Comparison of ENCODE assay signal across 8 cellular contexts in the genomic region with DNA sequence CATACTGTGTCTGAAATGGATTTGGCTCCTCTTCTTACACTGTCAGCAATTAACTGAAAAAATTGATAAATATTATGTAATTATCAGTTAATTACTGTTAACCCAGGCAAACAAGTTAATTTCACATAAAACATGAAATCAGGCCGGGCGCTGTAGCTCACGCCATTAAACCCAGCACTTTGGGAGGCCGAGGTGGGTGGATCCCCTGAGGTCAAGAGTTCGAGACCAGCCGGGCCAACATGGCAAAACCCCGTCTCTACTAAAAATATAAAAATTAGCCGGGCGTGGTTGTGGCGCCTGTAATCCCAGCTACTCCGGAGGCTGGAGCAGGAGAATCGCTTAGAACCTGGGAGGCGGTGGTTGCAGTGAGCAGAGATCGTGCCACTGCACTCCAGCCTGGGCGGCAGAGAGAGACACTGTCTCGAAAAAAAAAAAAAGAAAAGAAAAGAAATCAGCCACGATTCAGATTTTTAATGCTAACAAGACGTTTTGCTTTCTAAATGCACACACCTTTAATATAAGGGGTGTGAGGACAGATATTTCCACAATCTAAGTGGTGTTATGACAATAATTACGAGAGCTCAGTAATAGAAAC. TPM values are rescaled to one million over a fixed set of nuclear protein-coding genes. Genes with fewer than 3 reads are reported as not detected.
DNase-seq lines count a peak whose midpoint lies in the region; ATAC-seq and TF ChIP-seq lines count a peak whose summit lies in the region.

No MANE protein-coding gene starts in this region.

- no peaks in the 10 kb centered on the region for H3K27me3 Mint-ChIP-seq in IgD-negative memory B cell

- no peaks in the 10 kb centered on the region for H3K9me3 Mint-ChIP-seq in IgD-negative memory B cell

- peak overlapping the region; percentile 92 to 99 (median 98) for H3K4me3 Mint-ChIP-seq in IgD-negative memory B cell

- CTCF ChIA-PET in AG04449 (lab: Yijun Ruan, JAX): interaction anchor here (1.0 to 3.7 kb wide), 13 partner anchors 8 to 161 kb away, joined by 3 to 23 read pairs (median 6); partner anchors contain the start of genes THAP2 and ZFC3H1

- POLR2A ChIA-PET in AG04449 (lab: Yijun Ruan, JAX): interaction anchor here (3.9 kb wide), 1 partner anchor 22 kb away, joined by 33 read pairs; the partner anchor contains the start of genes THAP2 and ZFC3H1

- peak overlapping the region; percentile 88 to 95 (median 92) for H3K27ac Mint-ChIP-seq in IgD-negative memory B cell

- H3K4me3 ChIP-seq in AG04449 (ENCODE audit: low read depth, low read length) (peak overlapping the region; percentile 90), mononuclear cell (ENCODE audit: low read length) (peak overlapping the region; percentile 74)

- ATAC-seq in GM21737 (IDR thresholded peaks at IDR 0.05; ENCODE audit: unreplicated experiment): no peak
- ATAC-seq in GM18517 (IDR thresholded peaks at IDR 0.05; ENCODE audit: unreplicated experiment): no peak

- no peak for TF ChIP-seq CTCF in AG04449 (IDR thresholded peaks at IDR 0.05; ENCODE audit: insufficient read depth, low read length, missing control alignments)

- H3K27ac ChIP-seq in caudate nucleus (ENCODE audit: low read depth, low read length): peak overlapping the region; percentile 96

- H3K4me1 ChIP-seq in mononuclear cell (ENCODE audit: insufficient read depth, low read length): peaks cover 38% of the 10 kb centered on the region

- DNase-seq in AG04449 (ENCODE audit: low read depth, low spot score): no peak
- peak in 8 of 61 donors; percentile 3 to 19 (median 6) for DNase-seq in caudate nucleus (lab: John Stamatoyannopoulos, UW)
- DNase-seq in GM03348 (ENCODE audit: low spot score): no peak
- no peak for DNase-seq in stimulated activated CD4-positive, alpha-beta T cell treated with anti-CD3 and anti-CD28 coated beads, Interleukin-2, amount 100 ng/mL, for 48 hours

- no peaks in the 10 kb centered on the region for H3K36me3 Mint-ChIP-seq in IgD-negative memory B cell

- H3K27me3 ChIP-seq in mononuclear cell (ENCODE audit: insufficient read depth, low read length): no peaks in the 10 kb centered on the region

- peaks cover 12 to 27% (median 19%) of the 10 kb centered on the region in 3 donors for H3K4me1 Mint-ChIP-seq in IgD-negative memory B cell

- no peaks in the 10 kb centered on the region for H3K9me3 ChIP-seq in mononuclear cell (ENCODE audit: low read depth, low read length)

RNA-seq across cellular contexts. Expression of gene TMEM19, which starts 0.5 kb away (rescaled TPM):
- polyA plus RNA-seq in IgD-negative memory B cell: 98.7 TPM
- 15.4 TPM for total RNA-seq in mononuclear cell

RNA-seq across cellular contexts. Expression of gene THAP2, which starts 21.3 kb away (rescaled TPM):
- polyA plus RNA-seq in IgD-negative memory B cell: 11.1 TPM
- 13.0 TPM for total RNA-seq in mononuclear cell

RNA-seq across cellular contexts. Expression of gene ZFC3H1, which starts 21.8 kb away (rescaled TPM):
- polyA plus RNA-seq in IgD-negative memory B cell: 39.3 TPM
- 132 TPM for total RNA-seq in mononuclear cell
